In the genomic region with DNA sequence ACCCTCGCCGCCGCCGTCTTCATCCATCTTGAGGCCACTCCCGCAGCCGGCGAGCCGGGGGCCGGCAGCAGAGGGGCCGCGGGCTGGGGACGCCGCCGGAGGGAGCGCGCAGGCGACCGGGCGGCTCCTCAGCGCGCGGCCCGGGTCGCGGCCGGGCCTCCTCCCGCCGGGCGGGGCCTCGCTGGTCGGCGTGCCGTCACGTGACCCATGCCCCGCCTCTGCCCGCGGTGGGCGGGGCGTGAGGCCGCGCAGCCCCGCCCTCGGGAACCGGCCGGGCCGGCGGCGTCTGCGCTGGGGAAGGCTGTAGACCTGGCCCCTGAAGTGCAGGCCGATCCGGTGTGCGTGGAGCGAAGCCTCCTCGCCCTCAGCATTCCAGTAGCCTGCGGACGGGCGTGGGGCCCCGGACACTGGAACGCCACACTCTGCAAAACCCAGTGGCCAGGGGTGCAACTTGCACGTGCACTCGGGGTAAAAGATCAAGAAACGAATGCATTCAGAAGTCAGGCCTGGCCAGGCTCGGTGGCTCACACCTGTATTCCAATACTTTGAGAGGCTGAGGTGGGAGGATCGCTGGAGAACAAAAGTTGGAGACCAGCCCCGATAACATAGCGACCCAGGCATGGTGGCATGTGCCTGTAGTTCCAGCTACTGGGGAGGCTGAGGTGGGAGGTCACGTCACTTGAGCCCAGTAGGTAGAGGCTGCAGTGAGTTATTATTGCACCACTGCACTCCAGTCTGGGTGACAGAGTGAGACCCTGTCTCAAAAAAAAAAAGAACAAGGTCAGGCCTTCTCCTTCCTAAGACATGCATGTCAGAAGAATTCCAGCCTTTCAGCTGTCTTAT, we compare ENCODE assay signal across 8 cellular contexts. TPM values are rescaled to one million over a fixed set of nuclear protein-coding genes. Genes with fewer than 3 reads are reported as not detected.
DNase-seq lines count a peak whose midpoint lies in the region; ATAC-seq and TF ChIP-seq lines count a peak whose summit lies in the region.

A gene with protein sequence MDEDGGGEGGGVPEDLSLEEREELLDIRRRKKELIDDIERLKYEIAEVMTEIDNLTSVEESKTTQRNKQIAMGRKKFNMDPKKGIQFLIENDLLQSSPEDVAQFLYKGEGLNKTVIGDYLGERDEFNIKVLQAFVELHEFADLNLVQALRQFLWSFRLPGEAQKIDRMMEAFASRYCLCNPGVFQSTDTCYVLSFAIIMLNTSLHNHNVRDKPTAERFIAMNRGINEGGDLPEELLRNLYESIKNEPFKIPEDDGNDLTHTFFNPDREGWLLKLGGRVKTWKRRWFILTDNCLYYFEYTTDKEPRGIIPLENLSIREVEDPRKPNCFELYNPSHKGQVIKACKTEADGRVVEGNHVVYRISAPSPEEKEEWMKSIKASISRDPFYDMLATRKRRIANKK (minus strand): TSS at position 144 of the 843 bp plus-strand sequence. CDS start 117 bp downstream, at position 27.

- H3K27ac ChIP-seq in HUES6 (ENCODE audit: low read depth, low read length) (no peak within 1 kb of the TSS), RWPE2 (ENCODE audit: poor library complexity, severe bottlenecking) (peak within 1 kb of the TSS; percentile 61), neural cell (ENCODE audit: low read length) (no peak within 1 kb of the TSS)

- peaks cover 26% of the 10 kb centered on the region for H3K79me2 ChIP-seq in neural cell (replicated peaks; ENCODE audit: insufficient read depth, low read length)

- H3K4me1 ChIP-seq in HUES6 (ENCODE audit: control insufficient read depth, insufficient read depth, low read length) (peaks cover 19% of the 10 kb centered on the region; the same call in 1 of the 2 replicates), RWPE2 (ENCODE audit: insufficient read depth, poor library complexity, severe bottlenecking) (peaks cover 27% of the 10 kb centered on the region)

- no peaks in the 10 kb centered on the region for H3K9me2 ChIP-seq in neural cell (ENCODE audit: insufficient read depth, low read length)

- H3K36me3 ChIP-seq in HUES6 (ENCODE audit: control insufficient read depth, insufficient read depth, low read length) (no peaks in the 10 kb centered on the region), RWPE2 (ENCODE audit: low read depth) (peaks cover 21% of the 10 kb centered on the region), neural cell (ENCODE audit: insufficient read depth, low read length) (no peaks in the 10 kb centered on the region)

- TF ChIP-seq CTCF in RWPE2 (IDR thresholded peaks at IDR 0.05; ENCODE audit: poor library complexity, severe bottlenecking) (no peak), fibroblast of villous mesenchyme (IDR thresholded peaks at IDR 0.05; ENCODE audit: insufficient read depth, low read depth, low read length) (no peak), neural cell (IDR thresholded peaks at IDR 0.05; ENCODE audit: poor library complexity, severe bottlenecking) (peak; percentile 45)

- no peak for TF ChIP-seq EP300 in neural cell (conservative IDR thresholded peaks at IDR 0.05; ENCODE audit: poor library complexity, severe bottlenecking)

- H3K9me3 ChIP-seq in HUES6 (ENCODE audit: control insufficient read depth, insufficient read depth, low read depth, low read length) (no peaks in the 10 kb centered on the region), RWPE2 (ENCODE audit: severe bottlenecking) (no peaks in the 10 kb centered on the region), neural cell (ENCODE audit: low read length) (no peaks in the 10 kb centered on the region)

- no peak for TF ChIP-seq RAD21 in neural cell (conservative IDR thresholded peaks at IDR 0.05)

- H3K4me2 ChIP-seq in neural cell (ENCODE audit: low read length) = peak within 1 kb of the TSS; percentile 79

- peaks cover 23% of the 10 kb centered on the region for H3K4me1 Mint-ChIP-seq in stimulated activated naive CD8-positive, alpha-beta T cell treated with anti-CD3 and anti-CD28 coated beads, Interleukin-15, amount 100 ng/mL, for 72 hours

- peak within 1 kb of the TSS; percentile 88 to 94 for H3K4me3 Mint-ChIP-seq in stimulated activated naive CD8-positive, alpha-beta T cell treated with anti-CD3 and anti-CD28 coated beads, Interleukin-15, amount 100 ng/mL, for 72 hours

- H3K9ac ChIP-seq in HUES6 (ENCODE audit: low read length) (peak within 1 kb of the TSS; percentile 51), neural cell (ENCODE audit: low read length) (peak within 1 kb of the TSS; percentile 62)

- peaks cover 40% of the 10 kb centered on the region for H3K27me3 Mint-ChIP-seq in stimulated activated naive CD8-positive, alpha-beta T cell treated with anti-CD3 and anti-CD28 coated beads, Interleukin-15, amount 100 ng/mL, for 72 hours

- H2AFZ ChIP-seq in neural cell (ENCODE audit: low read depth, low read length) = peak within 1 kb of the TSS; percentile 52

- H3F3A ChIP-seq in neural cell (ENCODE audit: insufficient read depth, low read length, poor library complexity, severe bottlenecking) = no peaks in the 10 kb centered on the region

- H3K27ac Mint-ChIP-seq in stimulated activated naive CD8-positive, alpha-beta T cell treated with anti-CD3 and anti-CD28 coated beads, Interleukin-15, amount 100 ng/mL, for 72 hours = peak within 1 kb of the TSS in 1 of 2 donors; percentile 45

- H4K20me1 ChIP-seq in neural cell (ENCODE audit: insufficient read depth) = no peaks in the 10 kb centered on the region

- DNase-seq in DMS 273 treated with DMSO at 0.1 percent for 48 hours (lab: John Stamatoyannopoulos, UW) (peak; percentile 24), RWPE2 (ENCODE audit: low spot score) (no peak), activated gamma-delta T cell (lab: John Stamatoyannopoulos, UW) (peak; percentile 65), fibroblast of villous mesenchyme (ENCODE audit: low read depth) (peak; percentile 76)
- peak; percentile 80 to 86 for DNase-seq in stimulated activated naive CD8-positive, alpha-beta T cell treated with anti-CD3 and anti-CD28 coated beads, Interleukin-15, amount 100 ng/mL, for 72 hours

- H3K4me3 ChIP-seq in HUES6 (ENCODE audit: low read depth, low read length) (peak within 1 kb of the TSS; percentile 88), RWPE2 (ENCODE audit: severe bottlenecking) (peak within 1 kb of the TSS; percentile 81), fibroblast of villous mesenchyme (ENCODE audit: low read depth, low read length) (peak within 1 kb of the TSS; percentile 94), neural cell (ENCODE audit: low read length) (peak within 1 kb of the TSS; percentile 95)

- no peaks in the 10 kb centered on the region for H3K9me3 Mint-ChIP-seq in stimulated activated naive CD8-positive, alpha-beta T cell treated with anti-CD3 and anti-CD28 coated beads, Interleukin-15, amount 100 ng/mL, for 72 hours

- H3K27me3 ChIP-seq in HUES6 (ENCODE audit: control insufficient read depth, insufficient read depth, low read length) = peaks cover 15% of the 10 kb centered on the region
- H3K27me3 ChIP-seq in RWPE2 (ENCODE audit: insufficient read depth, poor library complexity, severe bottlenecking) = no peaks in the 10 kb centered on the region
- no peaks in the 10 kb centered on the region for H3K27me3 ChIP-seq in neural cell (ENCODE audit: insufficient read depth, low read depth, low read length)

- ATAC-seq in GM21381 (IDR thresholded peaks at IDR 0.05; ENCODE audit: unreplicated experiment) (peak; percentile 89), RWPE2 (ENCODE audit: low read depth) (peak; percentile 71)
- peak; percentile 88 for ATAC-seq in stimulated activated naive CD8-positive, alpha-beta T cell treated with anti-CD3 and anti-CD28 coated beads, Interleukin-15, amount 100 ng/mL, for 72 hours

TF ChIP-seq in neural cell, 6 proteins besides CTCF, POLR2A, EP300 and RAD21:
- no peak for TF ChIP-seq TAF1 (IDR thresholded peaks at IDR 0.05; ENCODE audit: low read depth)
- peak; percentile 42 for TF ChIP-seq POLR2AphosphoS5 (IDR thresholded peaks at IDR 0.05)
- TF ChIP-seq, protein P1, sequence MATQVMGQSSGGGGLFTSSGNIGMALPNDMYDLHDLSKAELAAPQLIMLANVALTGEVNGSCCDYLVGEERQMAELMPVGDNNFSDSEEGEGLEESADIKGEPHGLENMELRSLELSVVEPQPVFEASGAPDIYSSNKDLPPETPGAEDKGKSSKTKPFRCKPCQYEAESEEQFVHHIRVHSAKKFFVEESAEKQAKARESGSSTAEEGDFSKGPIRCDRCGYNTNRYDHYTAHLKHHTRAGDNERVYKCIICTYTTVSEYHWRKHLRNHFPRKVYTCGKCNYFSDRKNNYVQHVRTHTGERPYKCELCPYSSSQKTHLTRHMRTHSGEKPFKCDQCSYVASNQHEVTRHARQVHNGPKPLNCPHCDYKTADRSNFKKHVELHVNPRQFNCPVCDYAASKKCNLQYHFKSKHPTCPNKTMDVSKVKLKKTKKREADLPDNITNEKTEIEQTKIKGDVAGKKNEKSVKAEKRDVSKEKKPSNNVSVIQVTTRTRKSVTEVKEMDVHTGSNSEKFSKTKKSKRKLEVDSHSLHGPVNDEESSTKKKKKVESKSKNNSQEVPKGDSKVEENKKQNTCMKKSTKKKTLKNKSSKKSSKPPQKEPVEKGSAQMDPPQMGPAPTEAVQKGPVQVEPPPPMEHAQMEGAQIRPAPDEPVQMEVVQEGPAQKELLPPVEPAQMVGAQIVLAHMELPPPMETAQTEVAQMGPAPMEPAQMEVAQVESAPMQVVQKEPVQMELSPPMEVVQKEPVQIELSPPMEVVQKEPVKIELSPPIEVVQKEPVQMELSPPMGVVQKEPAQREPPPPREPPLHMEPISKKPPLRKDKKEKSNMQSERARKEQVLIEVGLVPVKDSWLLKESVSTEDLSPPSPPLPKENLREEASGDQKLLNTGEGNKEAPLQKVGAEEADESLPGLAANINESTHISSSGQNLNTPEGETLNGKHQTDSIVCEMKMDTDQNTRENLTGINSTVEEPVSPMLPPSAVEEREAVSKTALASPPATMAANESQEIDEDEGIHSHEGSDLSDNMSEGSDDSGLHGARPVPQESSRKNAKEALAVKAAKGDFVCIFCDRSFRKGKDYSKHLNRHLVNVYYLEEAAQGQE (IDR thresholded peaks at IDR 0.05; ENCODE audit: borderline replicate concordance) = no peak
- TF ChIP-seq SMC3 (conservative IDR thresholded peaks at IDR 0.05; ENCODE audit: poor library complexity) = peak; percentile 22
TF ChIP-seq in neural cell: peak in this region for 2.

RNA-seq across cellular contexts. Expression of the gene that starts here (rescaled TPM):
- 33.2 and 36.1 TPM in 2 replicates for total RNA-seq in fibroblast of villous mesenchyme
- 33.9 and 41.9 TPM in 2 replicates for polyA plus RNA-seq in neural cell
- 29.2 and 32.4 TPM in 2 replicates for polyA minus RNA-seq in neural cell
